1 cellular context compared by ENCODE assay signal in genomic region chr2:192298664-192299063, GRCh38.
TF ChIP-seq lines count a peak whose summit lies in the region.

No MANE protein-coding gene starts in this region.

TF ChIP-seq in GM23338, 12 proteins besides CTCF, POLR2A, EP300 and RAD21 (continued from another document):
- TF ChIP-seq, protein P1, sequence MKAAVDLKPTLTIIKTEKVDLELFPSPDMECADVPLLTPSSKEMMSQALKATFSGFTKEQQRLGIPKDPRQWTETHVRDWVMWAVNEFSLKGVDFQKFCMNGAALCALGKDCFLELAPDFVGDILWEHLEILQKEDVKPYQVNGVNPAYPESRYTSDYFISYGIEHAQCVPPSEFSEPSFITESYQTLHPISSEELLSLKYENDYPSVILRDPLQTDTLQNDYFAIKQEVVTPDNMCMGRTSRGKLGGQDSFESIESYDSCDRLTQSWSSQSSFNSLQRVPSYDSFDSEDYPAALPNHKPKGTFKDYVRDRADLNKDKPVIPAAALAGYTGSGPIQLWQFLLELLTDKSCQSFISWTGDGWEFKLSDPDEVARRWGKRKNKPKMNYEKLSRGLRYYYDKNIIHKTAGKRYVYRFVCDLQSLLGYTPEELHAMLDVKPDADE (IDR thresholded peaks at IDR 0.05), result no peak
- TF ChIP-seq REST (IDR thresholded peaks at IDR 0.05; ENCODE audit: unreplicated experiment) (no peak), EZH2 (IDR thresholded peaks at IDR 0.05; ENCODE audit: low read depth, unreplicated experiment) (no peak)
